ENCODE assay signal across 8 cellular contexts in genomic region chr4:1579834-1580686, GRCh38.
DNase-seq lines count a peak whose midpoint lies in the region; ATAC-seq, FAIRE-seq and TF ChIP-seq lines count a peak whose summit lies in the region.

No MANE protein-coding gene starts in this region.

- DNase-seq in GM12865 (ENCODE audit: low read depth): no peak
- peak; percentile 83 for DNase-seq in RWPE1 (ENCODE audit: low spot score)
- DNase-seq in activated gamma-delta T cell (lab: John Stamatoyannopoulos, UW): peak; percentile 89
- DNase-seq in globus pallidus (ENCODE audit: low spot score): peak; percentile 50
- peak; percentile 96 to 98 (median 97) for DNase-seq in ovary
- peak; percentile 92 to 94 for DNase-seq in tibial artery
- no peak for DNase-seq in GM12891 (ENCODE audit: insufficient read length, low spot score)

- POLR2A ChIA-PET in RWPE1 (lab: Yijun Ruan, JAX; ENCODE audit: low non-redundant PET): interaction anchor here (0.6 kb wide), 1 partner anchor 211 kb away, joined by 4 read pairs; no protein-coding TSS in a partner anchor

- CTCF ChIA-PET in RWPE1 (lab: Yijun Ruan, JAX): no interaction called here

- no peaks in the 10 kb centered on the region for H3K27me3 ChIP-seq in ovary
- peaks cover 0 to 41% of the 10 kb centered on the region in 2 donors for H3K27me3 ChIP-seq in tibial artery

- H3K4me3 ChIP-seq in GM12865 (ENCODE audit: low read depth, low read length) (peak overlapping the region; percentile 53), ovary (peak overlapping the region; percentile 49), tibial artery (peak overlapping the region; percentile 58 to 61)

- TF ChIP-seq POLR2A in ovary (IDR thresholded peaks at IDR 0.05) (peak; percentile 41), GM12891 (IDR thresholded peaks at IDR 0.05; ENCODE audit: low read depth, low read length) (no peak)

- FAIRE-seq in GM12891 (lab: Jason Lieb, UNC): no peak

- 0 to 1% (median 0%) methylated on average over 42 to 52 of the region's 52 CpGs for WGBS in ovary, 3 donors

- no peaks in the 10 kb centered on the region for H3K36me3 ChIP-seq in ovary
- no peaks in the 10 kb centered on the region for H3K36me3 ChIP-seq in tibial artery

- H3K9me3 ChIP-seq in ovary (no peaks in the 10 kb centered on the region), tibial artery (no peaks in the 10 kb centered on the region)

- H3K27ac ChIP-seq in RWPE1: peak overlapping the region; percentile 81
- H3K27ac ChIP-seq in ovary: peak overlapping the region in 1 of 2 donors; percentile 61
- peak overlapping the region; percentile 69 to 72 for H3K27ac ChIP-seq in tibial artery

- intact Hi-C loops in ovary (cut with DNase I): no loop called here
- intact Hi-C loops in tibial artery (cut with DNase I; ENCODE audit: low total_unique reads): no loop called here

- H3K4me1 ChIP-seq in ovary (ENCODE audit: insufficient read depth) (peaks cover 2% of the 10 kb centered on the region), tibial artery (peaks cover 0 to 30% (median 21%) of the 10 kb centered on the region in 4 donors)

- ATAC-seq in HG03175 (IDR thresholded peaks at IDR 0.05; ENCODE audit: unreplicated experiment): peak; percentile 59

- no peak for TF ChIP-seq CTCF in GM12865 (IDR thresholded peaks at IDR 0.05; ENCODE audit: insufficient read depth, low read depth, low read length, missing control alignments)
- no peak for TF ChIP-seq CTCF in RWPE1 (conservative IDR thresholded peaks at IDR 0.05; ENCODE audit: low read depth)
- no peak for TF ChIP-seq CTCF in ovary (IDR thresholded peaks at IDR 0.05)
- TF ChIP-seq CTCF in tibial artery (IDR thresholded peaks at IDR 0.05): no peak

- TF ChIP-seq EP300 in ovary (IDR thresholded peaks at IDR 0.05): no peak

TF ChIP-seq in GM12891, 5 proteins besides CTCF, POLR2A, EP300 and RAD21:
- TF ChIP-seq TAF1 (IDR thresholded peaks at IDR 0.05; ENCODE audit: low read depth, low read length) (no peak), PAX5 (IDR thresholded peaks at IDR 0.05; ENCODE audit: insufficient read depth, low read length, severe bottlenecking) (no peak)

Comparison
In these comparisons a context has a peak if more than half of its experiments do, and no peak if none do; other contexts are left out.
1. DNase-seq: peak in RWPE1 (single experiment), activated gamma-delta T cell (single experiment), globus pallidus (single experiment), ovary (5 of 5) and tibial artery (2 of 2); none in GM12865 (single experiment) and GM12891 (single experiment).
2. Peak in every context shown above with its lines, with median percentiles within 50 percentile points of each other: H3K4me3 ChIP-seq.